ENCODE assay signal across 9 cellular contexts in the genomic region with DNA sequence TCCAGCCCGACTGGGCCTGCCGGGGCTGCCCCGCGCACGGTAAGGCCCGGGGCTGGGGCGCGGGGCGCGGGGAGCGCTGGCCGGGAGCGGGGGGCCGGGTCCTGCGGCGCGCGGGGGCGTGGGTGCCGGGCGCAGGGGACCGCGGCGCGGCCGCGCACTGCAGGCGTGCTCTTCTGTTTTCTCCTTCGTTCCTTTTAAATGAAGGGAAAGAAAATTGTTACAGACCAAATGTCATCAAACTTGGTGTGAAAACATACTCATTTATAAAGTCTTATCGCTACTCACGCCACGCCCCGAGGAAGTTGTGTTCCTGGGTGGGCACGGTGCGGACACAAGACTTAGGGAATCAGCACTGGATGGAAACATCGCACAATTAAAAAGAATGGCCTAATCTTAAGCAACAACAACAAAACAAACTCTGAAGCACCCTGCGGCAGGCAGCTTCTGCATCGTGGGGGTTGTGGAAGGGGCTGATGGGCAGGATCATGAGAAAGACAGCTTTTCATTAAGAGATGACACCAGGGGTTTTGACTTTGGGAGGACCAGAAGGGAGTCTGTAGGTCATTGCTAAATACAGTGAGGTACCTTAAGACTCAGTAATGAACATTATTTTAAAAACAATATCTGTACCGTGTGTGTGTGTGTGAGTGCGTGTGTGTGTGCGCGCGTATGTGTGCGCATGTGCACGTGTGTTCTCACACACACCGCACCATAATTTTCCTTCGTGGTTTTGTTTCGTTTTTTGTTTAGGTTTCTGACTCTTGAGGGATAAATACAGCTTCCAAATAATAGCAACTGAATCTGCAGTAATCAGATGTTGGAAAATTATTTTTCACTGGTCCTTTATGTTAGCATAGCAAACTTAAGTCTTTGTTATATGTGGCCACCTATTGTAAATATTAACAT. TPM values are rescaled to one million over a fixed set of nuclear protein-coding genes. Genes with fewer than 3 reads are reported as not detected.
A peak's percentile ranks its signal among the peaks of the same experiment; 100 is the strongest.
DNase-seq lines count a peak whose midpoint lies in the region; ATAC-seq and TF ChIP-seq lines count a peak whose summit lies in the region.
"Had no signal": no experiment of that assay in that cellular context is flagged by ENCODE, and none has a peak within 500 bp of the region (broad histone marks: within the 10 kb centered on the region; RNA-seq: fewer than 3 reads in every experiment).

No MANE protein-coding gene starts in this region.

- H3K27ac ChIP-seq in heart left ventricle (no peak overlapping the region), dorsolateral prefrontal cortex (no peak overlapping the region), vagina (no peak overlapping the region)

- 10 to 18% (median 13%) methylated on average over 32 to 48 of the region's 48 CpGs for WGBS in heart left ventricle, 4 donors

- peaks cover 57% of the 10 kb centered on the region for H3K27me3 Mint-ChIP-seq in nephron (ENCODE audit: low read depth)

- intact Hi-C loops in heart left ventricle (cut with DNase I) = no loop called here
- intact Hi-C loops in left cardiac atrium (cut with DNase I) = no loop called here
- intact Hi-C loops in dorsolateral prefrontal cortex (cut with DNase I) = no loop called here
- intact Hi-C loops in vagina (cut with DNase I) = no loop called here

- H3K4me3 Mint-ChIP-seq in nephron = peak overlapping the region; percentile 75 to 86 (median 86)
- H3K4me3 Mint-ChIP-seq: activated CD8-positive, alpha-beta T cell treated with anti-CD3 and anti-CD28 coated beads, Interleukin-2, amount 10 ng/mL, durations not matched to agents 7 days and 5 days had no signal

- peak overlapping the region; percentile 2 to 54 (median 42) for H3K4me3 ChIP-seq in heart left ventricle
- peak overlapping the region in 58 of 59 donors; percentile 21 to 73 (median 56) for H3K4me3 ChIP-seq in dorsolateral prefrontal cortex
- peak overlapping the region; percentile 37 to 40 for H3K4me3 ChIP-seq in vagina

- ATAC-seq in heart left ventricle (peak in 1 of 4 donors; percentile 18), left cardiac atrium (no peak), HG03469 (IDR thresholded peaks at IDR 0.05; ENCODE audit: unreplicated experiment) (no peak)

- H3K27ac Mint-ChIP-seq in nephron = peak overlapping the region in 2 of 3 experiments; percentile 16 to 62
- H3K27ac Mint-ChIP-seq: activated CD8-positive, alpha-beta T cell treated with anti-CD3 and anti-CD28 coated beads, Interleukin-2, amount 10 ng/mL, durations not matched to agents 7 days and 5 days had no signal

- peaks cover 4% of the 10 kb centered on the region for H3K9me3 Mint-ChIP-seq in nephron

- no peaks in the 10 kb centered on the region for H3K36me3 Mint-ChIP-seq in nephron (ENCODE audit: low read depth)

- peaks cover 0 to 7% (median 0%) of the 10 kb centered on the region in 12 donors for H3K4me1 ChIP-seq in heart left ventricle
- H3K4me1 ChIP-seq in vagina = no peaks in the 10 kb centered on the region

- no peak for DNase-seq in heart left ventricle
- DNase-seq in left cardiac atrium = no peak
- DNase-seq in dorsolateral prefrontal cortex = no peak
- DNase-seq in vagina (ENCODE audit: extremely low spot score in 2 of 2) = no peak
- no peak for DNase-seq in cerebellar cortex (ENCODE audit: low spot score)
- DNase-seq in epidermal melanocyte (ENCODE audit: insufficient read length, low spot score) = no peak
- DNase-seq: activated CD8-positive, alpha-beta T cell treated with anti-CD3 and anti-CD28 coated beads, Interleukin-2, amount 10 ng/mL, durations not matched to agents 7 days and 5 days had no signal

- TF ChIP-seq POLR2A in heart left ventricle (IDR thresholded peaks at IDR 0.05) = no peak
- no peak for TF ChIP-seq POLR2A in vagina (IDR thresholded peaks at IDR 0.05)

- peaks cover 22% of the 10 kb centered on the region for H3K4me1 Mint-ChIP-seq in nephron

- H3K27me3 ChIP-seq in heart left ventricle = peaks cover 0 to 44% (median 19%) of the 10 kb centered on the region in 9 donors
- H3K27me3 ChIP-seq in dorsolateral prefrontal cortex = peaks cover 0 to 21% (median 0%) of the 10 kb centered on the region in 45 donors
- H3K27me3 ChIP-seq in vagina = no peaks in the 10 kb centered on the region

- TF ChIP-seq CTCF in heart left ventricle (IDR thresholded peaks at IDR 0.05) = no peak
- no peak for TF ChIP-seq CTCF in dorsolateral prefrontal cortex (IDR thresholded peaks at IDR 0.05 in 54 of 56, conservative IDR thresholded peaks at IDR 0.05 in 2 of 56; ENCODE audit: low read depth in 1 of 56, partially characterized antibody in 56 of 56)
- TF ChIP-seq CTCF in nephron (IDR thresholded peaks at IDR 0.05; ENCODE audit: unreplicated experiment in 3 of 3) = no peak
- TF ChIP-seq CTCF in vagina (IDR thresholded peaks at IDR 0.05) = no peak

- no peaks in the 10 kb centered on the region for H3K36me3 ChIP-seq in heart left ventricle
- no peaks in the 10 kb centered on the region for H3K36me3 ChIP-seq in vagina

- H3K9me3 ChIP-seq in heart left ventricle = peaks cover 0 to 6% (median 0%) of the 10 kb centered on the region in 12 donors
- no peaks in the 10 kb centered on the region for H3K9me3 ChIP-seq in vagina

RNA-seq across cellular contexts. Expression of a gene that starts 0.5 kb away (rescaled TPM):
- total RNA-seq in heart left ventricle (under 1 TPM in 7 of 9 donors, not detected in 2; 0.02 to 0.71 (median 0.12) TPM), left cardiac atrium (under 1 TPM; 0.05 to 0.06 TPM), dorsolateral prefrontal cortex (1 to 10 TPM; 1.4 to 6.9 (median 3.0) TPM), vagina (1.5 TPM)
- polyA plus RNA-seq in heart left ventricle = under 1 TPM; 0.01 to 0.04 TPM
- total RNA-seq: activated CD8-positive, alpha-beta T cell treated with anti-CD3 and anti-CD28 coated beads, Interleukin-2, amount 10 ng/mL, durations not matched to agents 7 days and 5 days had no signal
